Comparison of ENCODE assay signal across 11 cellular contexts in genomic region chr14:99230271-99231141, GRCh38. TPM values are rescaled to one million over a fixed set of nuclear protein-coding genes. Genes with fewer than 3 reads are reported as not detected.
DNase-seq lines count a peak whose midpoint lies in the region; ATAC-seq, FAIRE-seq and TF ChIP-seq lines count a peak whose summit lies in the region.
"Had no signal": no experiment of that assay in that cellular context is flagged by ENCODE, and none has a peak within 500 bp of the region (broad histone marks: within the 10 kb centered on the region; RNA-seq: fewer than 3 reads in every experiment).

No MANE protein-coding gene starts in this region.

- peak overlapping the region; percentile 41 for H2AFZ ChIP-seq in smooth muscle cell (ENCODE audit: low read depth)

- peak overlapping the region; percentile 23 for H3K4me3 ChIP-seq in CD8-positive, alpha-beta T cell (ENCODE audit: low read depth, low read length)
- H3K4me3 ChIP-seq in bronchial epithelial cell (ENCODE audit: low read depth, low read length) (no peak overlapping the region), smooth muscle cell (peak overlapping the region; percentile 47)

- no peak overlapping the region for H3K9ac ChIP-seq in smooth muscle cell (ENCODE audit: low read depth)

- no peaks in the 10 kb centered on the region for H3K27me3 Mint-ChIP-seq in CD8-positive, alpha-beta T cell (ENCODE audit: low read depth)

- peaks cover 66% of the 10 kb centered on the region for H3K36me3 Mint-ChIP-seq in CD8-positive, alpha-beta T cell

- H3K4me1 ChIP-seq in CD8-positive, alpha-beta T cell (ENCODE audit: insufficient read depth, low read length) = peaks cover 99% of the 10 kb centered on the region
- H3K4me1 ChIP-seq in smooth muscle cell (ENCODE audit: low read depth) = peaks cover 16% of the 10 kb centered on the region

- TF ChIP-seq CTCF in CD8-positive, alpha-beta T cell (IDR thresholded peaks at IDR 0.05) = peak; percentile 46
- TF ChIP-seq CTCF in bronchial epithelial cell (IDR thresholded peaks at IDR 0.05; ENCODE audit: insufficient read depth, low read length, severe bottlenecking) (peak; percentile 54), smooth muscle cell (IDR thresholded peaks at IDR 0.05; ENCODE audit: borderline replicate concordance, insufficient read depth, poor library complexity, severe bottlenecking) (peak; percentile 5)

- H3K4me1 Mint-ChIP-seq in CD8-positive, alpha-beta T cell (ENCODE audit: low read depth) = peaks cover 95% of the 10 kb centered on the region

- intact Hi-C loops in CD8-positive, alpha-beta T cell (cut with DNase I, micrococcal nuclease) = loop anchor here (1.0 to 5.0 kb wide), 7 partner anchors 11 to 1253 kb away; no protein-coding TSS in a partner anchor

- WGBS in smooth muscle cell (ENCODE audit: low lambda C conversion rate) = 41% methylated on average over 21 of the region's 21 CpGs

- no peaks in the 10 kb centered on the region for H3K27me3 ChIP-seq in CD8-positive, alpha-beta T cell (ENCODE audit: insufficient read depth, low read length)
- H3K27me3 ChIP-seq in bronchial epithelial cell (ENCODE audit: control insufficient read depth, insufficient read depth, low read length) (no peaks in the 10 kb centered on the region), smooth muscle cell (ENCODE audit: low read depth) (no peaks in the 10 kb centered on the region)

- H3K9me3 Mint-ChIP-seq in CD8-positive, alpha-beta T cell = no peaks in the 10 kb centered on the region

- peak overlapping the region; percentile 83 for H3K4me2 ChIP-seq in smooth muscle cell

- CTCF ChIA-PET in CD8-positive, alpha-beta T cell (lab: Charles Lee) = interaction anchor here (0.6 to 21.1 kb wide), 20 partner anchors 9 to 1037 kb away, joined by 3 to 284 read pairs (median 4); partner anchors contain the start of gene BCL11B

- peak; percentile 73 to 93 (median 83) for DNase-seq in CD8-positive, alpha-beta T cell
- peak; percentile 68 for DNase-seq in activated CD4-positive, alpha-beta T cell treated with anti-CD3 and anti-CD28 coated beads for 1 hour
- DNase-seq in bronchial epithelial cell (ENCODE audit: low read depth) (peak; percentile 25), smooth muscle cell (lab: John Stamatoyannopoulos, UW; ENCODE audit: unreplicated experiment) (no peak), A172 (ENCODE audit: low spot score) (no peak), GOT3 (lab: John Stamatoyannopoulos, UW) (no peak)
- DNase-seq: Calu3, dorsolateral prefrontal cortex had no signal

- H4K20me1 ChIP-seq in smooth muscle cell (ENCODE audit: low read depth) = no peaks in the 10 kb centered on the region

- FAIRE-seq in bronchial epithelial cell (lab: Jason Lieb, UNC) = no peak

- H3K36me3 ChIP-seq in CD8-positive, alpha-beta T cell (ENCODE audit: insufficient read depth, low read length) = peaks cover 31% of the 10 kb centered on the region
- H3K36me3 ChIP-seq in bronchial epithelial cell (ENCODE audit: control insufficient read depth, insufficient read depth, low read length) = peaks cover 2% of the 10 kb centered on the region
- no peaks in the 10 kb centered on the region for H3K36me3 ChIP-seq in smooth muscle cell (ENCODE audit: low read depth)

- H3K27ac ChIP-seq in CD8-positive, alpha-beta T cell (ENCODE audit: low read depth, low read length) = peak overlapping the region; percentile 60
- peak overlapping the region; percentile 15 for H3K27ac ChIP-seq in smooth muscle cell (ENCODE audit: low read depth)
- H3K27ac ChIP-seq: HL-60 had no signal

- H3K79me2 ChIP-seq in smooth muscle cell (ENCODE audit: low read depth) = no peaks in the 10 kb centered on the region

- peak overlapping the region; percentile 75 for H3K4me3 Mint-ChIP-seq in CD8-positive, alpha-beta T cell

- peaks cover 25% of the 10 kb centered on the region for H3F3A ChIP-seq in smooth muscle cell (ENCODE audit: low read depth)

- H3K9me3 ChIP-seq in CD8-positive, alpha-beta T cell (ENCODE audit: low read length) = no peaks in the 10 kb centered on the region
- H3K9me3 ChIP-seq in smooth muscle cell (replicated peaks; ENCODE audit: low read depth) = no peaks in the 10 kb centered on the region

- POLR2A ChIA-PET in CD8-positive, alpha-beta T cell (lab: Charles Lee) = interaction anchor here (0.6 to 63.2 kb wide), 7 partner anchors 13 to 1095 kb away, joined by 3 to 2179 read pairs (median 4); partner anchors contain the start of gene BCL11B

- peak; percentile 62 for ATAC-seq in CD8-positive, alpha-beta T cell
- ATAC-seq in GM21737 (IDR thresholded peaks at IDR 0.05; ENCODE audit: unreplicated experiment) (no peak), GM19455 (IDR thresholded peaks at IDR 0.05; ENCODE audit: unreplicated experiment) (no peak)

- H3K27ac Mint-ChIP-seq in CD8-positive, alpha-beta T cell = peak overlapping the region; percentile 99

RNA-seq across cellular contexts. Expression of gene BCL11B, which starts 41.5 kb away (rescaled TPM):
- total RNA-seq in CD8-positive, alpha-beta T cell = 100 to 1,000 TPM; 273 to 284 TPM
- total RNA-seq in bronchial epithelial cell (2.9 and 5.3 TPM in 2 replicates), smooth muscle cell (3.0 and 3.6 TPM in 2 replicates)
- 0.47 and 0.56 TPM in 2 replicates for polyA plus RNA-seq in smooth muscle cell
- total RNA-seq in A172 (2014; rRNA removed; shearing (Covaris generic)) = 0.02 TPM in 2 replicates

Comparison
In these comparisons a context has a peak if more than half of its experiments do, and no peak if none do; other contexts are left out.
1. DNase-seq: peak in CD8-positive, alpha-beta T cell (7 of 7), activated CD4-positive, alpha-beta T cell treated with anti-CD3 and anti-CD28 coated beads for 1 hour (single experiment) and bronchial epithelial cell (single experiment); none in smooth muscle cell (single experiment), A172 (single experiment) and GOT3 (single experiment).
2. RNA of gene BCL11B, which starts 41.5 kb away (total RNA-seq): 273 to 284 TPM in CD8-positive, alpha-beta T cell; 2.9 to 5.3 TPM in bronchial epithelial cell, 3.0 to 3.6 TPM in smooth muscle cell and 0.02 TPM in A172; every median in the first group is over 10 times any median in the second.
3. Peak in every context shown above with its lines, with median percentiles within 50 percentile points of each other: CTCF ChIP-seq.